In the genomic region with DNA sequence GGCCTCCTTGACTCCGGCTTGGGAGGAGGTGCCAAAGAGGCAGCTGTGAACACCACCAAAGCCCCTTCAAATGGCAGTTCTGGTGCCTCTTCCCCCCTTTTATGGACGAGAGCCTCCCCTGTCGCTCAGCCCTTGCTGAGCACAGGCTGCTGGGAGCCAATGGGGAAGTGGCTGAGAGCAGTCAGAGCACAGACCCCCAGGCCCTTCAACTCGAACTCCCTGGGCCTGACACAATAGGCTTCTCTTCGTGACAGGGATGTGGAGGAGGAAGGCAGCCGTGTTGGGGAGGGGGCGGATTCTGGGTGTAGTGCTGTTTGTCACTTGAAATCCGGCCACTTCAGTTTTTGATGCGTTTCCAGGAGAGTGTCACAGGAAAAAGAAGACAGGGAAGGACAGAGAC, we compare ENCODE assay signal across 1 cellular context.
TF ChIP-seq lines count a peak whose summit lies in the region.

A gene (minus strand): TSS at position 73 of the 400 bp plus-strand sequence. CDS start 10,974 bp downstream, outside the sequence.

TF ChIP-seq in H1, 55 proteins besides CTCF, POLR2A, EP300 and RAD21:
- TF ChIP-seq NRF1 (IDR thresholded peaks at IDR 0.05; ENCODE audit: low read depth, low read length) (no peak), SRF (IDR thresholded peaks at IDR 0.05; ENCODE audit: low read depth, low read length) (no peak), SIRT6 (IDR thresholded peaks at IDR 0.05; ENCODE audit: low read length) (no peak), SIX5 (IDR thresholded peaks at IDR 0.05; ENCODE audit: low read depth, low read length) (no peak), MAFK (IDR thresholded peaks at IDR 0.05; ENCODE audit: low read depth, low read length) (no peak), CEBPB (IDR thresholded peaks at IDR 0.05; ENCODE audit: low read depth, low read length) (no peak), TCF12 (IDR thresholded peaks at IDR 0.05; ENCODE audit: low read depth, low read length) (no peak), EZH2 (IDR thresholded peaks at IDR 0.05; ENCODE audit: low read depth, low read length, severe bottlenecking) (no peak), SP1 (IDR thresholded peaks at IDR 0.05; ENCODE audit: low read depth, low read length) (no peak), CBX5 (IDR thresholded peaks at IDR 0.05; ENCODE audit: low read depth, low read length) (no peak), RNF2 (IDR thresholded peaks at IDR 0.05; ENCODE audit: borderline replicate concordance, low read depth, low read length, missing control alignments, poor library complexity, severe bottlenecking) (no peak), HDAC2 (IDR thresholded peaks at IDR 0.05; ENCODE audit: borderline replicate concordance in 1 of 2, low read depth in 2 of 2, low read length in 2 of 2) (no peak), CBX8 (IDR thresholded peaks at IDR 0.05; ENCODE audit: borderline replicate concordance, low read depth, low read length) (no peak), RFX5 (IDR thresholded peaks at IDR 0.05; ENCODE audit: borderline replicate concordance, low read depth, low read length) (no peak), GTF2F1 (IDR thresholded peaks at IDR 0.05; ENCODE audit: borderline replicate concordance, low read depth, low read length) (no peak)
- TF ChIP-seq, protein P1, sequence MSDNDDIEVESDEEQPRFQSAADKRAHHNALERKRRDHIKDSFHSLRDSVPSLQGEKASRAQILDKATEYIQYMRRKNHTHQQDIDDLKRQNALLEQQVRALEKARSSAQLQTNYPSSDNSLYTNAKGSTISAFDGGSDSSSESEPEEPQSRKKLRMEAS (IDR thresholded peaks at IDR 0.05): no peak
